In genomic region chr7:126783613-126784012, GRCh38 we compare ENCODE assay signal across 25 cellular contexts.
"Had no signal": no experiment of that assay in that cellular context is flagged by ENCODE, and none has a peak within 500 bp of the region (broad histone marks: within the 10 kb centered on the region; RNA-seq: fewer than 3 reads in every experiment).

No MANE protein-coding gene starts in this region.

- DNase-seq: natural killer cell; occipital lobe; ovary; posterior cingulate gyrus; psoas muscle; right cardiac atrium; right lobe of liver; sigmoid colon; small intestine; stimulated activated CD4-positive, alpha-beta T cell treated with anti-CD3 and anti-CD28 coated beads, Interleukin-15, amount 100 ng/mL, for 24 hours; stimulated activated CD4-positive, alpha-beta T cell treated with anti-CD3 and anti-CD28 coated beads, Interleukin-2, amount 100 ng/mL, for 24 hours; stimulated activated CD4-positive, alpha-beta T cell treated with anti-CD3 and anti-CD28 coated beads, Interleukin-2, amount 100 ng/mL, for 48 hours; stimulated activated CD4-positive, alpha-beta T cell treated with anti-CD3 and anti-CD28 coated beads, Interleukin-4, amount 100 ng/mL, for 24 hours; stimulated activated naive B cell treated with anti-CD40 and anti-IgM and Interleukin-4, amounts not matched to agents 10 μg/mL and 1 μg/mL and 100 μg/mL, for 72 hours; stimulated activated naive CD4-positive, alpha-beta T cell treated with Interleukin-2 at 50 U/mL for 16 hours; stomach; thyroid gland; trophoblast cell; upper lobe of left lung had no signal

- H3K27me3 ChIP-seq: neural progenitor cell, ovary, right lobe of liver, sigmoid colon, stomach, thyroid gland, tibial nerve, upper lobe of left lung, vagina had no signal

- H2AFZ ChIP-seq: neural progenitor cell, parathyroid adenoma had no signal

- H3K4me2 ChIP-seq: neural progenitor cell had no signal

- ATAC-seq: natural killer cell; psoas muscle; right cardiac atrium; right lobe of liver; stimulated activated effector memory CD8-positive, alpha-beta T cell treated with anti-CD3 and anti-CD28 coated beads, Interleukin-12 subunit alpha, Interleukin-12 subunit beta, amount 100 ng/mL, for 72 hours; stimulated activated naive B cell treated with anti-CD40 and anti-IgM and Interleukin-4, amounts not matched to agents 10 μg/mL and 1 μg/mL and 100 μg/mL, for 72 hours had no signal

- H3K9ac ChIP-seq: neural progenitor cell, parathyroid adenoma had no signal

- H3K79me2 ChIP-seq: parathyroid adenoma had no signal

- H3K27ac ChIP-seq: neural progenitor cell, ovary, parathyroid adenoma, psoas muscle, right lobe of liver, sigmoid colon, stomach, thoracic aorta, thyroid gland, tibial nerve, upper lobe of left lung, vagina had no signal

- H3K4me3 ChIP-seq: neural progenitor cell, ovary, psoas muscle, right lobe of liver, sigmoid colon, stomach, thoracic aorta, thyroid gland, tibial nerve, upper lobe of left lung, vagina had no signal

- H3K4me1 ChIP-seq: neural progenitor cell, parathyroid adenoma, psoas muscle, right lobe of liver, stomach, thyroid gland, tibial nerve, upper lobe of left lung, vagina had no signal

- H3K9me3 ChIP-seq: ovary, psoas muscle, right lobe of liver, sigmoid colon, stomach, thoracic aorta, thyroid gland, tibial nerve, upper lobe of left lung, vagina had no signal

- H3K36me3 ChIP-seq: neural progenitor cell, ovary, right lobe of liver, sigmoid colon, stomach, thoracic aorta, thyroid gland, tibial nerve, upper lobe of left lung, vagina had no signal
